Comparison of ENCODE assay signal across 1 cellular context in genomic region chr22:30575859-30576258, GRCh38.
TF ChIP-seq lines count a peak whose summit lies in the region.

No MANE protein-coding gene starts in this region.

TF ChIP-seq in K562, 482 proteins besides CTCF, POLR2A, EP300 and RAD21:
- no peak for TF ChIP-seq HDAC2 (IDR thresholded peaks at IDR 0.05)
TF ChIP-seq in K562: peak in this region for 0.
